In genomic region chr17:65593870-65594584, GRCh38 we compare ENCODE assay signal across 8 cellular contexts. TPM values are rescaled to one million over a fixed set of nuclear protein-coding genes. Genes with fewer than 3 reads are reported as not detected.
DNase-seq lines count a peak whose midpoint lies in the region; ATAC-seq and TF ChIP-seq lines count a peak whose summit lies in the region.

No MANE protein-coding gene starts in this region.

- H3K27me3 Mint-ChIP-seq in CD8-positive, alpha-beta T cell (ENCODE audit: low read depth): no peaks in the 10 kb centered on the region
- no peaks in the 10 kb centered on the region for H3K27me3 Mint-ChIP-seq in neural progenitor cell (ENCODE audit: insufficient read depth, low read depth)

- DNase-seq in CD8-positive, alpha-beta T cell: peak in 1 of 7 experiments; percentile 14
- DNase-seq in choroid plexus epithelial cell (ENCODE audit: low read depth) (peak; percentile 38), neural progenitor cell (ENCODE audit: low spot score) (peak; percentile 59), G401 (ENCODE audit: low spot score) (no peak), NCI-H446 (lab: John Stamatoyannopoulos, UW) (no peak)

- H3K27ac ChIP-seq in CD8-positive, alpha-beta T cell (ENCODE audit: low read depth, low read length): no peak overlapping the region
- H3K27ac ChIP-seq in neural progenitor cell: no peak overlapping the region

- no peaks in the 10 kb centered on the region for H3K9me3 ChIP-seq in CD8-positive, alpha-beta T cell (ENCODE audit: low read length)
- H3K9me3 ChIP-seq in Loucy (ENCODE audit: insufficient read depth, low read depth, low read length): no peaks in the 10 kb centered on the region
- H3K9me3 ChIP-seq in neural progenitor cell (ENCODE audit: low read depth): no peaks in the 10 kb centered on the region

- intact Hi-C loops in CD8-positive, alpha-beta T cell (cut with DNase I, micrococcal nuclease): loop anchor here in 1 of 2 experiments (2.0 kb wide), 1 partner anchor 33 kb away; the partner anchor contains the start of gene AXIN2

- H3K36me3 ChIP-seq in CD8-positive, alpha-beta T cell (ENCODE audit: insufficient read depth, low read length): no peaks in the 10 kb centered on the region
- H3K36me3 ChIP-seq in Loucy (ENCODE audit: insufficient read depth, low read length): no peaks in the 10 kb centered on the region
- H3K36me3 ChIP-seq in neural progenitor cell: no peaks in the 10 kb centered on the region

- H3K9me2 ChIP-seq in Loucy (replicated peaks; ENCODE audit: low read depth, low read length): no peaks in the 10 kb centered on the region

- POLR2A ChIA-PET in CD8-positive, alpha-beta T cell (lab: Charles Lee): interaction anchor here (0.6 kb wide), 1 partner anchor 188 kb away, joined by 4 read pairs; no protein-coding TSS in a partner anchor

- H3K27me3 ChIP-seq in CD8-positive, alpha-beta T cell (ENCODE audit: insufficient read depth, low read length): no peaks in the 10 kb centered on the region
- H3K27me3 ChIP-seq in Loucy (ENCODE audit: insufficient read depth, low read length, poor library complexity, severe bottlenecking) (no peaks in the 10 kb centered on the region), neural progenitor cell (peaks cover 10% of the 10 kb centered on the region)

- peaks cover 31% of the 10 kb centered on the region for H3K4me1 ChIP-seq in CD8-positive, alpha-beta T cell (ENCODE audit: insufficient read depth, low read length)
- H3K4me1 ChIP-seq in Loucy (ENCODE audit: insufficient read depth, low read length, poor library complexity, severe bottlenecking) (no peaks in the 10 kb centered on the region), neural progenitor cell (peaks cover 21% of the 10 kb centered on the region)

- CTCF ChIA-PET in CD8-positive, alpha-beta T cell (lab: Charles Lee): interaction anchor here (1.0 kb wide), 1 partner anchor 10 kb away, joined by 4 read pairs; no protein-coding TSS in a partner anchor

- no peaks in the 10 kb centered on the region for H3K36me3 Mint-ChIP-seq in CD8-positive, alpha-beta T cell
- H3K36me3 Mint-ChIP-seq in neural progenitor cell: peaks cover 2% of the 10 kb centered on the region

- peak overlapping the region; percentile 80 for H3K4me3 Mint-ChIP-seq in CD8-positive, alpha-beta T cell
- peak overlapping the region; percentile 73 for H3K4me3 Mint-ChIP-seq in neural progenitor cell

- ATAC-seq in CD8-positive, alpha-beta T cell: no peak
- ATAC-seq in GM18505 (IDR thresholded peaks at IDR 0.05; ENCODE audit: unreplicated experiment): no peak
- ATAC-seq in HG03095 (IDR thresholded peaks at IDR 0.05; ENCODE audit: unreplicated experiment): no peak

- H3K9me3 Mint-ChIP-seq in CD8-positive, alpha-beta T cell: no peaks in the 10 kb centered on the region
- H3K9me3 Mint-ChIP-seq in neural progenitor cell: peaks cover 2% of the 10 kb centered on the region

- TF ChIP-seq POLR2A in GM18505 (IDR thresholded peaks at IDR 0.05; ENCODE audit: borderline replicate concordance, extremely low read depth, insufficient read depth, insufficient read length): no peak

- H4K20me1 ChIP-seq in Loucy (ENCODE audit: insufficient read depth, low read length, poor library complexity, severe bottlenecking) (no peaks in the 10 kb centered on the region), neural progenitor cell (ENCODE audit: low read depth) (no peaks in the 10 kb centered on the region)

- in situ Hi-C loops in G401 (cut with HindIII; ENCODE audit: low sequenced_read_pairs): no loop called here

- H3K4me1 Mint-ChIP-seq in CD8-positive, alpha-beta T cell (ENCODE audit: low read depth): peaks cover 29% of the 10 kb centered on the region
- peaks cover 49% of the 10 kb centered on the region for H3K4me1 Mint-ChIP-seq in neural progenitor cell

- TF ChIP-seq CTCF in CD8-positive, alpha-beta T cell (IDR thresholded peaks at IDR 0.05): no peak
- TF ChIP-seq CTCF in Loucy (conservative IDR thresholded peaks at IDR 0.05; ENCODE audit: low read length) (no peak), choroid plexus epithelial cell (conservative IDR thresholded peaks at IDR 0.05; ENCODE audit: low read depth, low read length) (no peak), neural progenitor cell (IDR thresholded peaks at IDR 0.05) (no peak)

- H3K9ac ChIP-seq in Loucy (ENCODE audit: low read depth, low read length, poor library complexity, severe bottlenecking) (no peak overlapping the region), neural progenitor cell (no peak overlapping the region)

- peak overlapping the region; percentile 21 for H3K4me3 ChIP-seq in CD8-positive, alpha-beta T cell (ENCODE audit: low read depth, low read length)
- H3K4me3 ChIP-seq in Loucy (ENCODE audit: low read length, poor library complexity, severe bottlenecking) (peak overlapping the region; percentile 31), choroid plexus epithelial cell (ENCODE audit: low read depth, low read length) (peak overlapping the region; percentile 37), neural progenitor cell (peak overlapping the region; percentile 16)

- H3K4me2 ChIP-seq in Loucy (ENCODE audit: low read depth, low read length, poor library complexity, severe bottlenecking) (peak overlapping the region; percentile 13), neural progenitor cell (peak overlapping the region; percentile 58)

- H2AFZ ChIP-seq in Loucy (ENCODE audit: low read length): peak overlapping the region; percentile 32; the same call in 1 of the 2 replicates
- no peak overlapping the region for H2AFZ ChIP-seq in neural progenitor cell (replicated peaks)

- H3F3A ChIP-seq in Loucy (ENCODE audit: low read depth) (no peaks in the 10 kb centered on the region), neural progenitor cell (ENCODE audit: low read depth) (peaks cover 9% of the 10 kb centered on the region)

- no peaks in the 10 kb centered on the region for H3K79me2 ChIP-seq in Loucy (ENCODE audit: insufficient read depth, low read length)
- no peaks in the 10 kb centered on the region for H3K79me2 ChIP-seq in neural progenitor cell (ENCODE audit: low read depth)

- no peak overlapping the region for H3K27ac Mint-ChIP-seq in CD8-positive, alpha-beta T cell
- peak overlapping the region; percentile 98 for H3K27ac Mint-ChIP-seq in neural progenitor cell

RNA-seq across cellular contexts. Expression of gene AXIN2, which starts 32.6 kb away (rescaled TPM):
- 10 to 100 TPM; 15.8 to 20.9 TPM for total RNA-seq in CD8-positive, alpha-beta T cell
- total RNA-seq in neural progenitor cell (ENCODE audit: low replicate concordance): 21.8 and 22.0 TPM in 2 replicates
- 6.3 and 8.6 TPM in 2 replicates for total RNA-seq in G401 (2014; rRNA removed; shearing (Covaris generic))

Comparison
In these comparisons a context has a peak if more than half of its experiments do, and no peak if none do; other contexts are left out.
1. DNase-seq: peak in choroid plexus epithelial cell (single experiment) and neural progenitor cell (single experiment); none in G401 (single experiment) and NCI-H446 (0 of 2).
2. Peak in every context shown above with its lines, with median percentiles within 50 percentile points of each other: H3K4me3 ChIP-seq.